ENCODE assay signal across 9 cellular contexts in the genomic region with DNA sequence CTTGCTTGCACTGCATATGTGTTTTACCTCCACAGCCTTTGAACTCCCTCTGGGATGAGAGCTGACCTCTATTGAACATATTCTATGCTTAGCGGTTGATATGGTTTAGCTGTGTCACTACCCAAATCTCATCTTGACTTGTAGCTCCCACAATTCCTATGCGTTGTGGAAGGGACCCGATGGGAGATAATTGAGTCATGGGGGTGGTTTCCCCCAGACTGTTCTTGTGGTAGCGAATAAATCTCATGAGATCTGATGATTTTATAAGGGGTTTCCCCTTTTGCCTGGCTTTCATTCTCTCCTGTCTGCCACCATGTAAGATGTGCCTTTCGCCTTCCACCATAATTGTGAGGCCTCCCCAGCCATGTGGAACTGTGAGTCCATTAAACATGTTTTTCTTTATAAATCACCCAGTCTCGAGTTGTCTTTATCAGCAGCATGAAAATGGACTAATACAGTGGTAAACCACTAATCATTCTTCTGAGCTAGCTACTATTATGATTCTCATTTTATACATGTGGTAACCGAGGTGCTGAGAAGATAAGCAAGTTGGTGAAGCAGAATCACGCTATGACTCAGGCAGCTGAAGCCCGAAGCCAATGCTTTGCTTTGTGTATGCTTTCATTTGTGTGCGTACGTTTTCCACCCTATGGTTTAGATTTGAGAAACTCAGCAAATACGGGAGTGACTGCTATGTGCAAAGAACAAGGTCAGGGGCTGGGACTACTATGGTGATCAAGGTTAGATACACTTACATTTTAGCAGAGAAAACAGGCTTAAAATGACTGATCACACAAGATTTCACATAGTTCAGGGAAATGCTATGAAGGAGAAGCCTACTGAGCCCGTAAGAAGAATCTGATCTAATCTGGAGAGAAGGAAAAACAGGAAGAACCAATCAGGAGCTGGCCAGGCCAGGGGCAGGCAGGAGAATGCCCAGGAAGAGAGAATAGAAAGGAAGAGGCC.
DNase-seq lines count a peak whose midpoint lies in the region; ATAC-seq and TF ChIP-seq lines count a peak whose summit lies in the region.
"Had no signal": no experiment of that assay in that cellular context is flagged by ENCODE, and none has a peak within 500 bp of the region (broad histone marks: within the 10 kb centered on the region; RNA-seq: fewer than 3 reads in every experiment).

No MANE protein-coding gene starts in this region.

- peak overlapping the region; percentile 60 for H3K4me3 Mint-ChIP-seq in activated CD4-positive, alpha-beta memory T cell treated with anti-CD3 and anti-CD28 coated beads for 36 hours
- H3K4me3 Mint-ChIP-seq in CD14-positive monocyte = no peak overlapping the region

- H3K27me3 ChIP-seq in vagina = no peaks in the 10 kb centered on the region

- intact Hi-C loops in activated CD4-positive, alpha-beta memory T cell treated with anti-CD3 and anti-CD28 coated beads for 36 hours (cut with micrococcal nuclease) = loop anchor here (1.0 to 5.0 kb wide), 11 partner anchors 11 to 811 kb away; a partner anchor contains a TSS
- intact Hi-C loops in vagina (cut with DNase I) = no loop called here
- intact Hi-C loops in CD14-positive monocyte (cut with micrococcal nuclease) = no loop called here

- peak; percentile 86 for DNase-seq in activated CD4-positive, alpha-beta memory T cell treated with anti-CD3 and anti-CD28 coated beads for 36 hours
- DNase-seq in iris pigment epithelial cell (ENCODE audit: low read depth) (peak; percentile 80), vagina (ENCODE audit: extremely low spot score in 2 of 2) (no peak), NCI-H2171 (lab: John Stamatoyannopoulos, UW) (no peak), CD14-positive monocyte (ENCODE audit: low spot score) (no peak), foreskin melanocyte (no peak)

- H3K9me3 Mint-ChIP-seq in activated CD4-positive, alpha-beta memory T cell treated with anti-CD3 and anti-CD28 coated beads for 36 hours = no peaks in the 10 kb centered on the region
- peaks cover 0 to 3% (median 0%) of the 10 kb centered on the region in 7 donors for H3K9me3 Mint-ChIP-seq in CD14-positive monocyte

- no peak overlapping the region for H3K4me3 ChIP-seq in vagina
- H3K4me3 ChIP-seq: lung had no signal

- CTCF ChIA-PET in activated CD4-positive, alpha-beta memory T cell treated with anti-CD3 and anti-CD28 coated beads for 36 hours (lab: Charles Lee) = interaction anchor here (0.7 to 2.9 kb wide), 5 partner anchors 11 to 480 kb away, joined by 3 to 16 read pairs (median 4); no protein-coding TSS in a partner anchor

- H3K36me3 Mint-ChIP-seq in activated CD4-positive, alpha-beta memory T cell treated with anti-CD3 and anti-CD28 coated beads for 36 hours = peaks cover 38% of the 10 kb centered on the region
- peaks cover 41 to 49% of the 10 kb centered on the region in 2 donors for H3K36me3 Mint-ChIP-seq in CD14-positive monocyte

- ATAC-seq in GM19043 (IDR thresholded peaks at IDR 0.05; ENCODE audit: low read depth, unreplicated experiment) (peak; percentile 92), HG03039 (IDR thresholded peaks at IDR 0.05; ENCODE audit: unreplicated experiment) (peak; percentile 89)

- no peaks in the 10 kb centered on the region for H3K9me3 ChIP-seq in vagina

- H3K36me3 ChIP-seq in vagina = peaks cover 0 to 17% of the 10 kb centered on the region in 2 donors

- H3K4me1 ChIP-seq in vagina = peaks cover 7% of the 10 kb centered on the region

- TF ChIP-seq CTCF in vagina (IDR thresholded peaks at IDR 0.05) = no peak
- no peak for TF ChIP-seq CTCF in CD14-positive monocyte (IDR thresholded peaks at IDR 0.05)

- peak overlapping the region; percentile 37 for H3K27ac ChIP-seq in vagina

- H3K27ac Mint-ChIP-seq in activated CD4-positive, alpha-beta memory T cell treated with anti-CD3 and anti-CD28 coated beads for 36 hours = peak overlapping the region; percentile 96
- peak overlapping the region in 1 of 7 donors; percentile 48 for H3K27ac Mint-ChIP-seq in CD14-positive monocyte

- POLR2A ChIA-PET in activated CD4-positive, alpha-beta memory T cell treated with anti-CD3 and anti-CD28 coated beads for 36 hours (lab: Charles Lee) = interaction anchor here (0.8 to 2.6 kb wide), 8 partner anchors 9 to 604 kb away, joined by 4 to 43 read pairs (median 6); no protein-coding TSS in a partner anchor

- no peaks in the 10 kb centered on the region for H3K27me3 Mint-ChIP-seq in activated CD4-positive, alpha-beta memory T cell treated with anti-CD3 and anti-CD28 coated beads for 36 hours
- H3K27me3 Mint-ChIP-seq in CD14-positive monocyte (ENCODE audit: low read depth in 3 of 3) = peaks cover 0 to 1% (median 0%) of the 10 kb centered on the region in 3 donors

- TF ChIP-seq POLR2A in vagina (IDR thresholded peaks at IDR 0.05) = no peak

- peaks cover 54% of the 10 kb centered on the region for H3K4me1 Mint-ChIP-seq in activated CD4-positive, alpha-beta memory T cell treated with anti-CD3 and anti-CD28 coated beads for 36 hours (ENCODE audit: low read depth)
- peaks cover 3% of the 10 kb centered on the region for H3K4me1 Mint-ChIP-seq in CD14-positive monocyte

Comparison
In these comparisons a context has a peak if more than half of its experiments do, and no peak if none do; other contexts are left out.
1. DNase-seq: peak in activated CD4-positive, alpha-beta memory T cell treated with anti-CD3 and anti-CD28 coated beads for 36 hours (single experiment) and iris pigment epithelial cell (single experiment); none in vagina (0 of 2), NCI-H2171 (single experiment), CD14-positive monocyte (single experiment) and foreskin melanocyte (single experiment).